Comparison of ENCODE assay signal across 1 cellular context in genomic region chr12:57579677-57580465, GRCh38.
TF ChIP-seq lines count a peak whose summit lies in the region.

No MANE protein-coding gene starts in this region.

TF ChIP-seq in HepG2, 621 proteins besides CTCF, POLR2A, EP300 and RAD21 (continues in another document):
- no peak for TF ChIP-seq DBP (CRISPR knock-in tag; IDR thresholded peaks at IDR 0.05; ENCODE audit: not compliant biosample characterization)
- peak; percentile 36; the same call in 1 of the 2 replicates for TF ChIP-seq ZBTB10 (CRISPR knock-in tag; IDR thresholded peaks at IDR 0.05; ENCODE audit: borderline replicate concordance)
- TF ChIP-seq RERE (CRISPR knock-in tag; IDR thresholded peaks at IDR 0.05; ENCODE audit: low read depth) = no peak
- TF ChIP-seq REST (IDR thresholded peaks at IDR 0.05; ENCODE audit: borderline replicate concordance in 1 of 2, low read depth in 1 of 2, low read length in 2 of 2) = no peak; a peak in 1 of 4 replicates
- no peak for TF ChIP-seq ZNF772 (CRISPR knock-in tag; IDR thresholded peaks at IDR 0.05)
- no peak for TF ChIP-seq MZF1 (CRISPR knock-in tag; IDR thresholded peaks at IDR 0.05; ENCODE audit: borderline replicate concordance)
- TF ChIP-seq CBX5 (CRISPR knock-in tag; IDR thresholded peaks at IDR 0.05; ENCODE audit: borderline replicate concordance) = no peak
- TF ChIP-seq FLYWCH1 (CRISPR knock-in tag; IDR thresholded peaks at IDR 0.05) = no peak
- TF ChIP-seq ZNF256 (CRISPR knock-in tag; conservative IDR thresholded peaks at IDR 0.05) = no peak
- TF ChIP-seq ZNF12 (CRISPR knock-in tag; IDR thresholded peaks at IDR 0.05) = no peak; the same call in 1 of the 2 replicates
- TF ChIP-seq AHDC1 (CRISPR knock-in tag; IDR thresholded peaks at IDR 0.05; ENCODE audit: borderline replicate concordance) = peak; percentile 32; the same call in 1 of the 2 replicates
- no peak for TF ChIP-seq NFKBIZ (CRISPR knock-in tag; IDR thresholded peaks at IDR 0.05)
- no peak for TF ChIP-seq ZNF260 (CRISPR knock-in tag; IDR thresholded peaks at IDR 0.05; ENCODE audit: borderline replicate concordance, low read depth)
- peak; percentile 64; the same call in 1 of the 2 replicates for TF ChIP-seq FOXK2 (IDR thresholded peaks at IDR 0.05)
- TF ChIP-seq KDM2A (CRISPR knock-in tag; IDR thresholded peaks at IDR 0.05; ENCODE audit: borderline replicate concordance, low read depth) = no peak; the same call in 1 of the 2 replicates
- peak; percentile 49; the same call in 1 of the 2 replicates for TF ChIP-seq HNF4G (IDR thresholded peaks at IDR 0.05; ENCODE audit: borderline replicate concordance, low read depth, low read length)
- no peak for TF ChIP-seq HNF4G (CRISPR knock-in tag; IDR thresholded peaks at IDR 0.05; ENCODE audit: borderline replicate concordance, low read depth)
- TF ChIP-seq ZC3H4 (CRISPR knock-in tag; IDR thresholded peaks at IDR 0.05; ENCODE audit: borderline replicate concordance) = peak; percentile 40; the same call in 1 of the 2 replicates
- TF ChIP-seq ZNF644 (CRISPR knock-in tag; IDR thresholded peaks at IDR 0.05; ENCODE audit: low read depth) = no peak
- no peak for TF ChIP-seq ZNF691 (CRISPR knock-in tag; IDR thresholded peaks at IDR 0.05; ENCODE audit: borderline replicate concordance, low read depth)
- no peak for TF ChIP-seq EHMT2 (IDR thresholded peaks at IDR 0.05; ENCODE audit: borderline replicate concordance, low read depth, low read length)
- TF ChIP-seq RFXANK (CRISPR knock-in tag; IDR thresholded peaks at IDR 0.05) = no peak
- no peak for TF ChIP-seq ZFP82 (CRISPR knock-in tag; IDR thresholded peaks at IDR 0.05; ENCODE audit: borderline replicate concordance)
- TF ChIP-seq GABPA (IDR thresholded peaks at IDR 0.05; ENCODE audit: low read depth, low read length) = no peak
- TF ChIP-seq GABPA (CRISPR knock-in tag; IDR thresholded peaks at IDR 0.05; ENCODE audit: low read depth) = peak; percentile 19; the same call in 1 of the 2 replicates
- TF ChIP-seq SRSF4 (IDR thresholded peaks at IDR 0.05; ENCODE audit: low read depth, low read length, poor library complexity, severe bottlenecking) = no peak
- no peak for TF ChIP-seq ZMYM4 (CRISPR knock-in tag; IDR thresholded peaks at IDR 0.05)
- no peak for TF ChIP-seq SP1 (IDR thresholded peaks at IDR 0.05)
- no peak for TF ChIP-seq SP1 (CRISPR knock-in tag; IDR thresholded peaks at IDR 0.05)
- TF ChIP-seq MED1 (CRISPR knock-in tag; IDR thresholded peaks at IDR 0.05) = peak; percentile 56
- no peak for TF ChIP-seq IRF1 (CRISPR knock-in tag; IDR thresholded peaks at IDR 0.05; ENCODE audit: low read depth)
- TF ChIP-seq ERF (CRISPR knock-in tag; IDR thresholded peaks at IDR 0.05) = 0 out of 2 replicates have a peak, but pooled peaks have one; percentile 74
- no peak for TF ChIP-seq HNRNPLL (IDR thresholded peaks at IDR 0.05; ENCODE audit: low read depth, low read length, poor library complexity, severe bottlenecking)
- no peak for TF ChIP-seq ATRX (CRISPR knock-in tag; IDR thresholded peaks at IDR 0.05; ENCODE audit: borderline replicate concordance)
- no peak for TF ChIP-seq PBX2 (CRISPR knock-in tag; IDR thresholded peaks at IDR 0.05)
- TF ChIP-seq ZNF597 (CRISPR knock-in tag; IDR thresholded peaks at IDR 0.05) = no peak
